Comparison of ENCODE assay signal across 33 cellular contexts in genomic region chr6:27972750-27973149, GRCh38. TPM values are rescaled to one million over a fixed set of nuclear protein-coding genes. Genes with fewer than 3 reads are reported as not detected.
"Had no signal": no experiment of that assay in that cellular context is flagged by ENCODE, and none has a peak within 500 bp of the region (broad histone marks: within the 10 kb centered on the region; RNA-seq: fewer than 3 reads in every experiment).

No MANE protein-coding gene starts in this region.

- H3K27ac ChIP-seq: stomach, suprapubic skin, testis, thoracic aorta, thyroid gland, tibial artery, tibial nerve, transverse colon, upper lobe of left lung, upper lobe of right lung, uterus, vagina had no signal

- H3K36me3 Mint-ChIP-seq: type B pancreatic cell had no signal

- H3K27me3 ChIP-seq: testis, thyroid gland, tibial artery, tibial nerve, upper lobe of left lung, upper lobe of right lung, uterus, vagina had no signal

- H3K9me3 ChIP-seq: suprapubic skin, testis, thyroid gland, tibial artery, upper lobe of right lung, uterus, vagina had no signal

- H3K4me3 Mint-ChIP-seq: stimulated activated effector memory CD8-positive, alpha-beta T cell treated with anti-CD3 and anti-CD28 coated beads, Interleukin-12 subunit alpha, Interleukin-12 subunit beta, amount 100 ng/mL, for 72 hours; stimulated activated memory B cell treated with anti-CD40 and anti-IgM and Interleukin-4, amounts not matched to agents 10 μg/mL and 1 μg/mL and 100 μg/mL, for 72 hours; stimulated activated naive B cell treated with anti-CD40 and anti-IgM and Interleukin-4, amounts not matched to agents 10 μg/mL and 1 μg/mL and 100 μg/mL, for 72 hours; stimulated activated naive CD8-positive, alpha-beta T cell treated with anti-CD3 and anti-CD28 coated beads, Interleukin-15, amount 100 ng/mL, for 72 hours; stimulated activated naive CD8-positive, alpha-beta T cell treated with anti-CD3 and anti-CD28 coated beads, Interleukin-15, Interleukin-2, amounts not matched to agents 100 ng/mL and 50 ng/mL, for 24 hours; type B pancreatic cell had no signal

- FAIRE-seq: urothelium cell line had no signal

- H3K27me3 Mint-ChIP-seq: stimulated activated memory B cell treated with anti-CD40 and anti-IgM and Interleukin-4, amounts not matched to agents 10 μg/mL and 1 μg/mL and 100 μg/mL, for 72 hours had no signal

- H3K9me3 Mint-ChIP-seq: stimulated activated effector memory CD8-positive, alpha-beta T cell treated with anti-CD3 and anti-CD28 coated beads, Interleukin-12 subunit alpha, Interleukin-12 subunit beta, amount 100 ng/mL, for 72 hours; stimulated activated naive CD8-positive, alpha-beta T cell treated with anti-CD3 and anti-CD28 coated beads, Interleukin-15, amount 100 ng/mL, for 72 hours; type B pancreatic cell had no signal

- H3K4me1 Mint-ChIP-seq: stimulated activated effector memory CD8-positive, alpha-beta T cell treated with anti-CD3 and anti-CD28 coated beads, Interleukin-12 subunit alpha, Interleukin-12 subunit beta, amount 100 ng/mL, for 72 hours; stimulated activated memory B cell treated with anti-CD40 and anti-IgM and Interleukin-4, amounts not matched to agents 10 μg/mL and 1 μg/mL and 100 μg/mL, for 72 hours; stimulated activated naive CD8-positive, alpha-beta T cell treated with anti-CD3 and anti-CD28 coated beads, Interleukin-15, amount 100 ng/mL, for 72 hours had no signal

- H3K4me3 ChIP-seq: stomach, suprapubic skin, testis, thoracic aorta, thyroid gland, tibial artery, tibial nerve, transverse colon, upper lobe of left lung, upper lobe of right lung, uterus, vagina had no signal

- ATAC-seq: stimulated activated effector memory CD8-positive, alpha-beta T cell treated with anti-CD3 and anti-CD28 coated beads, Interleukin-12 subunit alpha, Interleukin-12 subunit beta, amount 100 ng/mL, for 72 hours; stimulated activated memory B cell treated with anti-CD40 and anti-IgM and Interleukin-4, amounts not matched to agents 10 μg/mL and 1 μg/mL and 100 μg/mL, for 72 hours; stimulated activated naive B cell treated with anti-CD40 and anti-IgM and Interleukin-4, amounts not matched to agents 10 μg/mL and 1 μg/mL and 100 μg/mL, for 72 hours; stimulated activated naive CD8-positive, alpha-beta T cell treated with anti-CD3 and anti-CD28 coated beads, Interleukin-15, amount 100 ng/mL, for 72 hours; stimulated activated naive CD8-positive, alpha-beta T cell treated with anti-CD3 and anti-CD28 coated beads, Interleukin-15, Interleukin-2, amounts not matched to agents 100 U/mL and 50 U/mL, for 24 hours; upper lobe of right lung had no signal

- H3K27ac Mint-ChIP-seq: stimulated activated effector memory CD8-positive, alpha-beta T cell treated with anti-CD3 and anti-CD28 coated beads, Interleukin-12 subunit alpha, Interleukin-12 subunit beta, amount 100 ng/mL, for 72 hours; stimulated activated memory B cell treated with anti-CD40 and anti-IgM and Interleukin-4, amounts not matched to agents 10 μg/mL and 1 μg/mL and 100 μg/mL, for 72 hours; stimulated activated naive B cell treated with anti-CD40 and anti-IgM and Interleukin-4, amounts not matched to agents 10 μg/mL and 1 μg/mL and 100 μg/mL, for 72 hours; stimulated activated naive CD8-positive, alpha-beta T cell treated with anti-CD3 and anti-CD28 coated beads, Interleukin-15, amount 100 ng/mL, for 72 hours; stimulated activated naive CD8-positive, alpha-beta T cell treated with anti-CD3 and anti-CD28 coated beads, Interleukin-15, Interleukin-2, amounts not matched to agents 100 ng/mL and 50 ng/mL, for 24 hours; type B pancreatic cell had no signal

- DNase-seq: stimulated activated CD4-positive, alpha-beta T cell treated with anti-CD3 and anti-CD28 coated beads, Interleukin-2, amount 100 ng/mL, for 48 hours; stimulated activated CD4-positive, alpha-beta T cell treated with anti-CD3 and anti-CD28 coated beads, Interleukin-4, amount 100 ng/mL, for 1 hour; stimulated activated CD4-positive, alpha-beta T cell treated with anti-CD3 and anti-CD28 coated beads, Interleukin-4, amount 100 ng/mL, for 24 hours; stimulated activated CD4-positive, alpha-beta T cell treated with anti-CD3 and anti-CD28 coated beads, Interleukin-4, amount 100 ng/mL, for 4 hours; stimulated activated CD8-positive, alpha-beta memory T cell treated with anti-CD3 and anti-CD28 coated beads, Interleukin-4, amount 100 ng/mL, for 48 hours; stimulated activated naive B cell treated with anti-CD40 and anti-IgM and Interleukin-4, amounts not matched to agents 10 μg/mL and 1 μg/mL and 100 μg/mL, for 72 hours; stimulated activated naive CD4-positive, alpha-beta T cell; stimulated activated naive CD4-positive, alpha-beta T cell treated with Interleukin-2 at 50 U/mL for 16 hours; stimulated activated naive CD8-positive, alpha-beta T cell treated with anti-CD3 and anti-CD28 coated beads, Interleukin-15, amount 100 ng/mL, for 72 hours; stimulated activated naive CD8-positive, alpha-beta T cell treated with anti-CD3 and anti-CD28 coated beads, Interleukin-15, Interleukin-2, amounts not matched to agents 100 U/mL and 50 U/mL, for 24 hours; stomach; substantia nigra; testis; thyroid gland; tibial artery; transverse colon; trophoblast cell; upper lobe of left lung; upper lobe of right lung; uterus had no signal

- H3K4me1 ChIP-seq: stomach, suprapubic skin, testis, thyroid gland, tibial artery, tibial nerve, transverse colon, upper lobe of left lung, upper lobe of right lung, uterus, vagina had no signal

- H3K36me3 ChIP-seq: stomach, suprapubic skin, thoracic aorta, thyroid gland, tibial artery, tibial nerve, transverse colon, upper lobe of left lung, upper lobe of right lung, uterus, vagina had no signal

RNA-seq across cellular contexts. Expression of gene OR2B6, which starts 15.7 kb away (rescaled TPM):
- total RNA-seq: stomach, subcutaneous adipose tissue, suprapubic skin, temporal lobe, thoracic aorta, thyroid gland, tibial nerve, transverse colon, upper lobe of left lung, upper lobe of right lung, ureter, urinary bladder, uterus, vagina had no signal
- polyA plus RNA-seq: stomach, urinary bladder had no signal
